In genomic region chr13:104592545-104593250, GRCh38 we compare ENCODE assay signal across 30 cellular contexts.
"Had no signal": no experiment of that assay in that cellular context is flagged by ENCODE, and none has a peak within 500 bp of the region (broad histone marks: within the 10 kb centered on the region; RNA-seq: fewer than 3 reads in every experiment).

No MANE protein-coding gene starts in this region.

- H3K4me3 ChIP-seq: adrenal gland, ascending aorta, esophagus squamous epithelium, psoas muscle, sigmoid colon, spleen, suprapubic skin, tibial artery had no signal

- H3K36me3 ChIP-seq: adrenal gland, ascending aorta, esophagus squamous epithelium, sigmoid colon, spleen, suprapubic skin, tibial artery had no signal

- H3K9me3 ChIP-seq: adrenal gland, ascending aorta, esophagus squamous epithelium, psoas muscle, sigmoid colon, spleen, suprapubic skin, tibial artery had no signal

- H3K27me3 Mint-ChIP-seq: dendritic cell treated with granulocyte-macrophage colony-stimulating factor and Interleukin-4, amounts not matched to agents 40 ng/mL and 50 ng/mL, for 4 days had no signal

- H3K27ac ChIP-seq: adrenal gland, ascending aorta, esophagus squamous epithelium, parathyroid adenoma, psoas muscle, sigmoid colon, spleen, suprapubic skin, tibial artery, VCaP had no signal

- H3K4me1 Mint-ChIP-seq: endodermal cell; naive thymus-derived CD4-positive, alpha-beta T cell had no signal

- H3K27me3 ChIP-seq: adrenal gland, ascending aorta, esophagus squamous epithelium, sigmoid colon, spleen, suprapubic skin, tibial artery had no signal

- DNase-seq: activated CD4-positive, alpha-beta T cell treated with anti-CD3 and anti-CD28 coated beads for 4 hours; activated CD4-positive, alpha-beta T cell treated with anti-CD3 and anti-CD28 coated beads, Interleukin-2, amount 50 U/mL, for 4 hours; activated effector memory CD4-positive, alpha-beta T cell treated with Interleukin-2 at 50 U/mL for 16 hours; activated naive CD4-positive, alpha-beta T cell treated with Interleukin-2 at 50 U/mL for 16 hours; activated T-cell treated with anti-CD3 and anti-CD28 coated beads for 4 hours; activated T-cell treated with anti-CD3 and anti-CD28 coated beads, Interleukin-2, amount 50 U/mL, for 72 hours; adrenal gland; central memory CD4-positive, alpha-beta T cell; endodermal cell; esophagus squamous epithelium; islet precursor cell; left cardiac atrium; left ventricle myocardium superior; midbrain; naive thymus-derived CD4-positive, alpha-beta T cell; nucleus accumbens; psoas muscle; sigmoid colon; spleen; stimulated activated naive CD4-positive, alpha-beta T cell; T-helper 9 cell; tibial artery had no signal

- H3K36me3 Mint-ChIP-seq: activated naive CD8-positive, alpha-beta T cell; naive thymus-derived CD4-positive, alpha-beta T cell had no signal

- H2AFZ ChIP-seq: parathyroid adenoma had no signal

- ATAC-seq: activated T-cell treated with anti-CD3 and anti-CD28 coated beads, Interleukin-2, amount 50 U/mL, for 72 hours; left cardiac atrium; left ventricle myocardium superior; naive thymus-derived CD4-positive, alpha-beta T cell; psoas muscle had no signal

- H3K4me1 ChIP-seq: adrenal gland, ascending aorta, esophagus squamous epithelium, parathyroid adenoma, psoas muscle, spleen, suprapubic skin, tibial artery had no signal

- H3K9ac ChIP-seq: parathyroid adenoma had no signal

- H3K79me2 ChIP-seq: parathyroid adenoma had no signal

- H3K4me3 Mint-ChIP-seq: activated naive CD8-positive, alpha-beta T cell; activated T-cell treated with anti-CD3 and anti-CD28 coated beads, Interleukin-2, amount 50 U/mL, for 72 hours; dendritic cell treated with granulocyte-macrophage colony-stimulating factor and Interleukin-4, amounts not matched to agents 40 ng/mL and 50 ng/mL, for 4 days; endodermal cell; naive thymus-derived CD4-positive, alpha-beta T cell; neural crest cell; T-helper 1 cell treated with Interleukin-12 subunit alpha and Interleukin-12 subunit beta and Interleukin-4 antibody, amounts not matched to agents 30 μg/mL and 1 μg/mL, for 36 hours had no signal

- H3K27ac Mint-ChIP-seq: activated naive CD8-positive, alpha-beta T cell; activated T-cell treated with anti-CD3 and anti-CD28 coated beads, Interleukin-2, amount 50 U/mL, for 72 hours; dendritic cell treated with granulocyte-macrophage colony-stimulating factor and Interleukin-4, amounts not matched to agents 40 ng/mL and 50 ng/mL, for 4 days; endodermal cell; naive thymus-derived CD4-positive, alpha-beta T cell; T-helper 1 cell treated with Interleukin-12 subunit alpha and Interleukin-12 subunit beta and Interleukin-4 antibody, amounts not matched to agents 30 μg/mL and 1 μg/mL, for 36 hours had no signal

- H3K9me3 Mint-ChIP-seq: activated T-cell treated with anti-CD3 and anti-CD28 coated beads, Interleukin-2, amount 50 U/mL, for 72 hours; dendritic cell treated with granulocyte-macrophage colony-stimulating factor and Interleukin-4, amounts not matched to agents 40 ng/mL and 50 ng/mL, for 4 days; endodermal cell; neural crest cell; T-helper 1 cell treated with Interleukin-12 subunit alpha and Interleukin-12 subunit beta and Interleukin-4 antibody, amounts not matched to agents 30 μg/mL and 1 μg/mL, for 36 hours had no signal
